8 cellular contexts compared by ENCODE assay signal in genomic region chr4:138870739-138871633, GRCh38.
DNase-seq lines count a peak whose midpoint lies in the region; ATAC-seq and TF ChIP-seq lines count a peak whose summit lies in the region.

No MANE protein-coding gene starts in this region.

- no peak for ATAC-seq in activated naive CD8-positive, alpha-beta T cell treated with anti-CD3 and anti-CD28 coated beads, Interleukin-2, amount 50 U/mL, for 24 hours
- ATAC-seq in left cardiac atrium (peak; percentile 66 to 73), HG03457 (IDR thresholded peaks at IDR 0.05; ENCODE audit: unreplicated experiment) (no peak)

- in situ Hi-C loops in SK-MEL-5 (cut with HindIII; ENCODE audit: low pct_unique_long_range_greater_than_20kb, low sequenced_read_pairs) = no loop called here

- POLR2A ChIA-PET in GM10248 (lab: Yijun Ruan, JAX) = no interaction called here

- H3K4me1 Mint-ChIP-seq in HFFc6 (ENCODE audit: low read depth) = peaks cover 14% of the 10 kb centered on the region
- H3K4me1 Mint-ChIP-seq in activated naive CD8-positive, alpha-beta T cell treated with anti-CD3 and anti-CD28 coated beads, Interleukin-2, amount 50 U/mL, for 24 hours = no peaks in the 10 kb centered on the region

- intact Hi-C loops in left cardiac atrium (cut with DNase I) = loop anchor here (2.0 to 10.0 kb wide), 4 partner anchors 46 to 1746 kb away; no protein-coding TSS in a partner anchor

- peak; percentile 67 for DNase-seq in GM10248 (ENCODE audit: extremely low spot score)
- DNase-seq in HFFc6 = peak; percentile 62
- peak; percentile 82 for DNase-seq in NAMALWA (ENCODE audit: low spot score)
- peak; percentile 80 for DNase-seq in SK-MEL-5 (ENCODE audit: low read depth, low spot score)
- DNase-seq in activated naive CD8-positive, alpha-beta T cell treated with anti-CD3 and anti-CD28 coated beads, Interleukin-2, amount 50 U/mL, for 24 hours = peak; percentile 43
- peak; percentile 26 for DNase-seq in left cardiac atrium
- DNase-seq in retina = peak; percentile 91

- CTCF ChIA-PET in GM10248 (lab: Yijun Ruan, JAX) = interaction anchor here (0.7 to 2.5 kb wide), 44 partner anchors 9 to 1747 kb away, joined by 3 to 25 read pairs (median 4); partner anchors contain the start of gene NOCT

- no peak overlapping the region for H3K4me3 Mint-ChIP-seq in HFFc6
- no peak overlapping the region for H3K4me3 Mint-ChIP-seq in activated naive CD8-positive, alpha-beta T cell treated with anti-CD3 and anti-CD28 coated beads, Interleukin-2, amount 50 U/mL, for 24 hours

- no peaks in the 10 kb centered on the region for H3K36me3 Mint-ChIP-seq in HFFc6 (ENCODE audit: low read depth)
- no peaks in the 10 kb centered on the region for H3K36me3 Mint-ChIP-seq in activated naive CD8-positive, alpha-beta T cell treated with anti-CD3 and anti-CD28 coated beads, Interleukin-2, amount 50 U/mL, for 24 hours (ENCODE audit: low read depth)

- TF ChIP-seq CTCF in GM10248 (IDR thresholded peaks at IDR 0.05; ENCODE audit: control extremely low read depth, extremely low read depth, low read depth, missing control alignments) (peak; percentile 81), HFFc6 (IDR thresholded peaks at IDR 0.05) (peak; percentile 94)

- H3K27ac Mint-ChIP-seq in HFFc6 = no peak overlapping the region
- no peak overlapping the region for H3K27ac Mint-ChIP-seq in activated naive CD8-positive, alpha-beta T cell treated with anti-CD3 and anti-CD28 coated beads, Interleukin-2, amount 50 U/mL, for 24 hours

- H3K27me3 Mint-ChIP-seq in HFFc6 (ENCODE audit: insufficient read depth) = peaks cover 11% of the 10 kb centered on the region; the same call in 1 of the 2 replicates
- peaks cover 13% of the 10 kb centered on the region for H3K27me3 Mint-ChIP-seq in activated naive CD8-positive, alpha-beta T cell treated with anti-CD3 and anti-CD28 coated beads, Interleukin-2, amount 50 U/mL, for 24 hours

- H3K9me3 Mint-ChIP-seq in HFFc6 = no peaks in the 10 kb centered on the region
- no peaks in the 10 kb centered on the region for H3K9me3 Mint-ChIP-seq in activated naive CD8-positive, alpha-beta T cell treated with anti-CD3 and anti-CD28 coated beads, Interleukin-2, amount 50 U/mL, for 24 hours

Comparison
In these comparisons a context has a peak if more than half of its experiments do, and no peak if none do; other contexts are left out.
1. DNase-seq: peak in every context shown above with its lines; median percentile 91 in retina; 82 in NAMALWA; 80 in SK-MEL-5; 67 in GM10248; 62 in HFFc6; 43 in activated naive CD8-positive, alpha-beta T cell treated with anti-CD3 and anti-CD28 coated beads, Interleukin-2, amount 50 U/mL, for 24 hours; 26 in left cardiac atrium.
2. ATAC-seq: peak in left cardiac atrium (2 of 2); none in activated naive CD8-positive, alpha-beta T cell treated with anti-CD3 and anti-CD28 coated beads, Interleukin-2, amount 50 U/mL, for 24 hours (single experiment) and HG03457 (single experiment).